ENCODE assay signal across 1 cellular context in the genomic region with DNA sequence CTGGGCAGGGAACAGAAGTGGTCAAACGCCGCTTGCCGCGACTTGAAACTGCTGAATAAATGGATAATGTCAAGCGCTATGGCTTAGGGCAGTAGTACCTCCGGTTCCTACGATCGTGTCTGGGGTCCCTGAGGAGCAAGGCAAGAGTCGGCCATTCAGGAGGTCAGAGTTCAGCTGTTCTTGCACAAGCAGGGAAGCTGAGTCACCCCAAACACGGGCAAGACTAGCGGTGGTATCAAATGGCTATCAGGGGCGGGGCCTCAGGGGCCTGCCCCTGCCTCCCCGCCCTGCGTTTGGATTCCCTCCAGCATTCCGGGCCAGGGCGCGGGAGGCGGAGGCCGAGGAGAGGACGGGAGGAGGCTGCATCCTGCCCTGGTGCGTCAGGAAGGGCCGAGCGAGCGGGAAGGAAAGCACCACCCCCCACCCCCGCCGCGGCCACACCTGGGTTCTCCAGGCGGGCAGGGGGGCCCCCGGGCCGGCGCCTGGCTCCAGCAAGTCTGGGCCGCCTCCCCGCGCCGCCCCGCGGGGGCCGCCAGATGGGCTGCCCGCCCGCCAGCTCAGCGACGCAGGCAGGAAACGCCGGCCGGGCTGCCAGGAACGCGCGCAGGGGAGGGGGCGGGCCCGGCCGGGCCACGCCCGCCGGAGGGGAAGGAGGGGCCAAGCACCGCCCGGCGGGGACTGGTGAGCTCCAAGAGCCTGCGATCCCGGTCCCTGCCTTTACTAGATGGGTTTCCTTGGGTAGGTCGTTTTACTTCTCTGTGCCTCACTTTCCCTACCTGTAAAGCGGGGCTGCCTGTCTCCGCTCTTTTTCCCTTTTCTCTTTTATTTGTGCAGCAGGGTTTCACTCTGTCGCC.
TF ChIP-seq lines count a peak whose summit lies in the region.

No MANE protein-coding gene starts in this region.

TF ChIP-seq in HepG2, 621 proteins besides CTCF, POLR2A, EP300 and RAD21 (continued from another document and continues in another):
- TF ChIP-seq, protein P1, sequence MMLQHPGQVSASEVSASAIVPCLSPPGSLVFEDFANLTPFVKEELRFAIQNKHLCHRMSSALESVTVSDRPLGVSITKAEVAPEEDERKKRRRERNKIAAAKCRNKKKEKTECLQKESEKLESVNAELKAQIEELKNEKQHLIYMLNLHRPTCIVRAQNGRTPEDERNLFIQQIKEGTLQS (CRISPR knock-in tag; IDR thresholded peaks at IDR 0.05): peak; percentile 99
- TF ChIP-seq, protein P2, sequence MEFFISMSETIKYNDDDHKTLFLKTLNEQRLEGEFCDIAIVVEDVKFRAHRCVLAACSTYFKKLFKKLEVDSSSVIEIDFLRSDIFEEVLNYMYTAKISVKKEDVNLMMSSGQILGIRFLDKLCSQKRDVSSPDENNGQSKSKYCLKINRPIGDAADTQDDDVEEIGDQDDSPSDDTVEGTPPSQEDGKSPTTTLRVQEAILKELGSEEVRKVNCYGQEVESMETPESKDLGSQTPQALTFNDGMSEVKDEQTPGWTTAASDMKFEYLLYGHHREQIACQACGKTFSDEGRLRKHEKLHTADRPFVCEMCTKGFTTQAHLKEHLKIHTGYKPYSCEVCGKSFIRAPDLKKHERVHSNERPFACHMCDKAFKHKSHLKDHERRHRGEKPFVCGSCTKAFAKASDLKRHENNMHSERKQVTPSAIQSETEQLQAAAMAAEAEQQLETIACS (CRISPR knock-in tag; IDR thresholded peaks at IDR 0.05): peak; percentile 53; the same call in 1 of the 2 replicates
- TF ChIP-seq ZNF331 (CRISPR knock-in tag; IDR thresholded peaks at IDR 0.05): peak; percentile 87; the same call in 1 of the 2 replicates
- TF ChIP-seq REL (CRISPR knock-in tag; conservative IDR thresholded peaks at IDR 0.05): peak; percentile 96; the same call in 1 of the 2 replicates
- TF ChIP-seq ZFP1 (CRISPR knock-in tag; IDR thresholded peaks at IDR 0.05): peak; percentile 87
- TF ChIP-seq ZNF652 (CRISPR knock-in tag; IDR thresholded peaks at IDR 0.05; ENCODE audit: borderline replicate concordance, low read depth): peak; percentile 57; the same call in 1 of the 2 replicates
- no peak for TF ChIP-seq RFX1 (IDR thresholded peaks at IDR 0.05)
- no peak; the same call in 1 of the 2 replicates for TF ChIP-seq ERF (CRISPR knock-in tag; IDR thresholded peaks at IDR 0.05)
- TF ChIP-seq, protein P3, sequence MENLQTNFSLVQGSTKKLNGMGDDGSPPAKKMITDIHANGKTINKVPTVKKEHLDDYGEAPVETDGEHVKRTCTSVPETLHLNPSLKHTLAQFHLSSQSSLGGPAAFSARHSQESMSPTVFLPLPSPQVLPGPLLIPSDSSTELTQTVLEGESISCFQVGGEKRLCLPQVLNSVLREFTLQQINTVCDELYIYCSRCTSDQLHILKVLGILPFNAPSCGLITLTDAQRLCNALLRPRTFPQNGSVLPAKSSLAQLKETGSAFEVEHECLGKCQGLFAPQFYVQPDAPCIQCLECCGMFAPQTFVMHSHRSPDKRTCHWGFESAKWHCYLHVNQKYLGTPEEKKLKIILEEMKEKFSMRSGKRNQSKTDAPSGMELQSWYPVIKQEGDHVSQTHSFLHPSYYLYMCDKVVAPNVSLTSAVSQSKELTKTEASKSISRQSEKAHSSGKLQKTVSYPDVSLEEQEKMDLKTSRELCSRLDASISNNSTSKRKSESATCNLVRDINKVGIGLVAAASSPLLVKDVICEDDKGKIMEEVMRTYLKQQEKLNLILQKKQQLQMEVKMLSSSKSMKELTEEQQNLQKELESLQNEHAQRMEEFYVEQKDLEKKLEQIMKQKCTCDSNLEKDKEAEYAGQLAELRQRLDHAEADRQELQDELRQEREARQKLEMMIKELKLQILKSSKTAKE (CRISPR knock-in tag; IDR thresholded peaks at IDR 0.05; ENCODE audit: borderline replicate concordance): peak; percentile 99
- TF ChIP-seq JUNB (CRISPR knock-in tag; IDR thresholded peaks at IDR 0.05; ENCODE audit: borderline replicate concordance): peak; percentile 98
- TF ChIP-seq TMF1 (CRISPR knock-in tag; IDR thresholded peaks at IDR 0.05; ENCODE audit: low read depth): no peak; the same call in none of the 2 replicates
- peak; percentile 80 for TF ChIP-seq ELF1 (CRISPR knock-in tag; IDR thresholded peaks at IDR 0.05)
- TF ChIP-seq ZNF207 (IDR thresholded peaks at IDR 0.05; ENCODE audit: borderline replicate concordance): no peak
- TF ChIP-seq, protein P4, sequence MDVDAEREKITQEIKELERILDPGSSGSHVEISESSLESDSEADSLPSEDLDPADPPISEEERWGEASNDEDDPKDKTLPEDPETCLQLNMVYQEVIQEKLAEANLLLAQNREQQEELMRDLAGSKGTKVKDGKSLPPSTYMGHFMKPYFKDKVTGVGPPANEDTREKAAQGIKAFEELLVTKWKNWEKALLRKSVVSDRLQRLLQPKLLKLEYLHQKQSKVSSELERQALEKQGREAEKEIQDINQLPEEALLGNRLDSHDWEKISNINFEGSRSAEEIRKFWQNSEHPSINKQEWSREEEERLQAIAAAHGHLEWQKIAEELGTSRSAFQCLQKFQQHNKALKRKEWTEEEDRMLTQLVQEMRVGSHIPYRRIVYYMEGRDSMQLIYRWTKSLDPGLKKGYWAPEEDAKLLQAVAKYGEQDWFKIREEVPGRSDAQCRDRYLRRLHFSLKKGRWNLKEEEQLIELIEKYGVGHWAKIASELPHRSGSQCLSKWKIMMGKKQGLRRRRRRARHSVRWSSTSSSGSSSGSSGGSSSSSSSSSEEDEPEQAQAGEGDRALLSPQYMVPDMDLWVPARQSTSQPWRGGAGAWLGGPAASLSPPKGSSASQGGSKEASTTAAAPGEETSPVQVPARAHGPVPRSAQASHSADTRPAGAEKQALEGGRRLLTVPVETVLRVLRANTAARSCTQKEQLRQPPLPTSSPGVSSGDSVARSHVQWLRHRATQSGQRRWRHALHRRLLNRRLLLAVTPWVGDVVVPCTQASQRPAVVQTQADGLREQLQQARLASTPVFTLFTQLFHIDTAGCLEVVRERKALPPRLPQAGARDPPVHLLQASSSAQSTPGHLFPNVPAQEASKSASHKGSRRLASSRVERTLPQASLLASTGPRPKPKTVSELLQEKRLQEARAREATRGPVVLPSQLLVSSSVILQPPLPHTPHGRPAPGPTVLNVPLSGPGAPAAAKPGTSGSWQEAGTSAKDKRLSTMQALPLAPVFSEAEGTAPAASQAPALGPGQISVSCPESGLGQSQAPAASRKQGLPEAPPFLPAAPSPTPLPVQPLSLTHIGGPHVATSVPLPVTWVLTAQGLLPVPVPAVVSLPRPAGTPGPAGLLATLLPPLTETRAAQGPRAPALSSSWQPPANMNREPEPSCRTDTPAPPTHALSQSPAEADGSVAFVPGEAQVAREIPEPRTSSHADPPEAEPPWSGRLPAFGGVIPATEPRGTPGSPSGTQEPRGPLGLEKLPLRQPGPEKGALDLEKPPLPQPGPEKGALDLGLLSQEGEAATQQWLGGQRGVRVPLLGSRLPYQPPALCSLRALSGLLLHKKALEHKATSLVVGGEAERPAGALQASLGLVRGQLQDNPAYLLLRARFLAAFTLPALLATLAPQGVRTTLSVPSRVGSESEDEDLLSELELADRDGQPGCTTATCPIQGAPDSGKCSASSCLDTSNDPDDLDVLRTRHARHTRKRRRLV (CRISPR knock-in tag; IDR thresholded peaks at IDR 0.05): peak; percentile 82; the same call in 1 of the 2 replicates
- no peak; the same call in 1 of the 2 replicates for TF ChIP-seq ZNF83 (CRISPR knock-in tag; IDR thresholded peaks at IDR 0.05; ENCODE audit: borderline replicate concordance)
- peak; percentile 65; the same call in 1 of the 2 replicates for TF ChIP-seq ZBTB3 (CRISPR knock-in tag; IDR thresholded peaks at IDR 0.05; ENCODE audit: borderline replicate concordance, low read depth)
- TF ChIP-seq, protein P5, sequence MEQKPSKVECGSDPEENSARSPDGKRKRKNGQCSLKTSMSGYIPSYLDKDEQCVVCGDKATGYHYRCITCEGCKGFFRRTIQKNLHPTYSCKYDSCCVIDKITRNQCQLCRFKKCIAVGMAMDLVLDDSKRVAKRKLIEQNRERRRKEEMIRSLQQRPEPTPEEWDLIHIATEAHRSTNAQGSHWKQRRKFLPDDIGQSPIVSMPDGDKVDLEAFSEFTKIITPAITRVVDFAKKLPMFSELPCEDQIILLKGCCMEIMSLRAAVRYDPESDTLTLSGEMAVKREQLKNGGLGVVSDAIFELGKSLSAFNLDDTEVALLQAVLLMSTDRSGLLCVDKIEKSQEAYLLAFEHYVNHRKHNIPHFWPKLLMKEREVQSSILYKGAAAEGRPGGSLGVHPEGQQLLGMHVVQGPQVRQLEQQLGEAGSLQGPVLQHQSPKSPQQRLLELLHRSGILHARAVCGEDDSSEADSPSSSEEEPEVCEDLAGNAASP (CRISPR knock-in tag; IDR thresholded peaks at IDR 0.05; ENCODE audit: borderline replicate concordance): peak; percentile 91
- no peak for TF ChIP-seq SMARCE1 (IDR thresholded peaks at IDR 0.05; ENCODE audit: borderline replicate concordance)
- peak; percentile 92 for TF ChIP-seq SAP130 (CRISPR knock-in tag; IDR thresholded peaks at IDR 0.05; ENCODE audit: low read depth)
- peak; percentile 97 for TF ChIP-seq ZNF761 (CRISPR knock-in tag; conservative IDR thresholded peaks at IDR 0.05)
- peak; percentile 80 for TF ChIP-seq SOX5 (CRISPR knock-in tag; IDR thresholded peaks at IDR 0.05; ENCODE audit: borderline replicate concordance)
- TF ChIP-seq ZNF124 (CRISPR knock-in tag; IDR thresholded peaks at IDR 0.05): no peak; the same call in none of the 2 replicates
- TF ChIP-seq HIVEP1 (CRISPR knock-in tag; IDR thresholded peaks at IDR 0.05): peak; percentile 98
- TF ChIP-seq, protein P6, sequence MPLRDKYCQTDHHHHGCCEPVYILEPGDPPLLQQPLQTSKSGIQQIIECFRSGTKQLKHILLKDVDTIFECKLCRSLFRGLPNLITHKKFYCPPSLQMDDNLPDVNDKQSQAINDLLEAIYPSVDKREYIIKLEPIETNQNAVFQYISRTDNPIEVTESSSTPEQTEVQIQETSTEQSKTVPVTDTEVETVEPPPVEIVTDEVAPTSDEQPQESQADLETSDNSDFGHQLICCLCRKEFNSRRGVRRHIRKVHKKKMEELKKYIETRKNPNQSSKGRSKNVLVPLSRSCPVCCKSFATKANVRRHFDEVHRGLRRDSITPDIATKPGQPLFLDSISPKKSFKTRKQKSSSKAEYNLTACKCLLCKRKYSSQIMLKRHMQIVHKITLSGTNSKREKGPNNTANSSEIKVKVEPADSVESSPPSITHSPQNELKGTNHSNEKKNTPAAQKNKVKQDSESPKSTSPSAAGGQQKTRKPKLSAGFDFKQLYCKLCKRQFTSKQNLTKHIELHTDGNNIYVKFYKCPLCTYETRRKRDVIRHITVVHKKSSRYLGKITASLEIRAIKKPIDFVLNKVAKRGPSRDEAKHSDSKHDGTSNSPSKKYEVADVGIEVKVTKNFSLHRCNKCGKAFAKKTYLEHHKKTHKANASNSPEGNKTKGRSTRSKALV (CRISPR knock-in tag; IDR thresholded peaks at IDR 0.05): no peak; the same call in 1 of the 2 replicates
- peak; percentile 99 for TF ChIP-seq TGIF2 (CRISPR knock-in tag; IDR thresholded peaks at IDR 0.05)
- peak; percentile 40 for TF ChIP-seq GABPA (IDR thresholded peaks at IDR 0.05; ENCODE audit: low read depth, low read length)
- peak; percentile 75 for TF ChIP-seq GABPA (CRISPR knock-in tag; IDR thresholded peaks at IDR 0.05; ENCODE audit: low read depth)
- TF ChIP-seq SOX6 (IDR thresholded peaks at IDR 0.05): no peak
- peak; percentile 91 for TF ChIP-seq SOX6 (CRISPR knock-in tag; IDR thresholded peaks at IDR 0.05)
- peak; percentile 83 for TF ChIP-seq PHF8 (CRISPR knock-in tag; IDR thresholded peaks at IDR 0.05)
- TF ChIP-seq RBM22 (optimal IDR thresholded peaks at IDR 0.05; ENCODE audit: low read length): peak; percentile 97
- TF ChIP-seq NFE2L2 (IDR thresholded peaks at IDR 0.05; ENCODE audit: low read length): peak; percentile 91
- peak; percentile 93 for TF ChIP-seq HOXA9 (CRISPR knock-in tag; IDR thresholded peaks at IDR 0.05; ENCODE audit: borderline replicate concordance)
- TF ChIP-seq ARHGAP35 (CRISPR knock-in tag; IDR thresholded peaks at IDR 0.05; ENCODE audit: borderline replicate concordance): peak; percentile 94
- TF ChIP-seq, protein P7, sequence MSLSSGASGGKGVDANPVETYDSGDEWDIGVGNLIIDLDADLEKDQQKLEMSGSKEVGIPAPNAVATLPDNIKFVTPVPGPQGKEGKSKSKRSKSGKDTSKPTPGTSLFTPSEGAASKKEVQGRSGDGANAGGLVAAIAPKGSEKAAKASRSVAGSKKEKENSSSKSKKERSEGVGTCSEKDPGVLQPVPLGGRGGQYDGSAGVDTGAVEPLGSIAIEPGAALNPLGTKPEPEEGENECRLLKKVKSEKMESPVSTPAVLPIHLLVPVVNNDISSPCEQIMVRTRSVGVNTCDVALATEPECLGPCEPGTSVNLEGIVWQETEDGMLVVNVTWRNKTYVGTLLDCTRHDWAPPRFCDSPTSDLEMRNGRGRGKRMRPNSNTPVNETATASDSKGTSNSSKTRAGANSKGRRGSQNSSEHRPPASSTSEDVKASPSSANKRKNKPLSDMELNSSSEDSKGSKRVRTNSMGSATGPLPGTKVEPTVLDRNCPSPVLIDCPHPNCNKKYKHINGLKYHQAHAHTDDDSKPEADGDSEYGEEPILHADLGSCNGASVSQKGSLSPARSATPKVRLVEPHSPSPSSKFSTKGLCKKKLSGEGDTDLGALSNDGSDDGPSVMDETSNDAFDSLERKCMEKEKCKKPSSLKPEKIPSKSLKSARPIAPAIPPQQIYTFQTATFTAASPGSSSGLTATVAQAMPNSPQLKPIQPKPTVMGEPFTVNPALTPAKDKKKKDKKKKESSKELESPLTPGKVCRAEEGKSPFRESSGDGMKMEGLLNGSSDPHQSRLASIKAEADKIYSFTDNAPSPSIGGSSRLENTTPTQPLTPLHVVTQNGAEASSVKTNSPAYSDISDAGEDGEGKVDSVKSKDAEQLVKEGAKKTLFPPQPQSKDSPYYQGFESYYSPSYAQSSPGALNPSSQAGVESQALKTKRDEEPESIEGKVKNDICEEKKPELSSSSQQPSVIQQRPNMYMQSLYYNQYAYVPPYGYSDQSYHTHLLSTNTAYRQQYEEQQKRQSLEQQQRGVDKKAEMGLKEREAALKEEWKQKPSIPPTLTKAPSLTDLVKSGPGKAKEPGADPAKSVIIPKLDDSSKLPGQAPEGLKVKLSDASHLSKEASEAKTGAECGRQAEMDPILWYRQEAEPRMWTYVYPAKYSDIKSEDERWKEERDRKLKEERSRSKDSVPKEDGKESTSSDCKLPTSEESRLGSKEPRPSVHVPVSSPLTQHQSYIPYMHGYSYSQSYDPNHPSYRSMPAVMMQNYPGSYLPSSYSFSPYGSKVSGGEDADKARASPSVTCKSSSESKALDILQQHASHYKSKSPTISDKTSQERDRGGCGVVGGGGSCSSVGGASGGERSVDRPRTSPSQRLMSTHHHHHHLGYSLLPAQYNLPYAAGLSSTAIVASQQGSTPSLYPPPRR (CRISPR knock-in tag; IDR thresholded peaks at IDR 0.05; ENCODE audit: borderline replicate concordance): peak; percentile 89
- TF ChIP-seq, protein P8, sequence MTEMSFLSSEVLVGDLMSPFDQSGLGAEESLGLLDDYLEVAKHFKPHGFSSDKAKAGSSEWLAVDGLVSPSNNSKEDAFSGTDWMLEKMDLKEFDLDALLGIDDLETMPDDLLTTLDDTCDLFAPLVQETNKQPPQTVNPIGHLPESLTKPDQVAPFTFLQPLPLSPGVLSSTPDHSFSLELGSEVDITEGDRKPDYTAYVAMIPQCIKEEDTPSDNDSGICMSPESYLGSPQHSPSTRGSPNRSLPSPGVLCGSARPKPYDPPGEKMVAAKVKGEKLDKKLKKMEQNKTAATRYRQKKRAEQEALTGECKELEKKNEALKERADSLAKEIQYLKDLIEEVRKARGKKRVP (CRISPR knock-in tag; IDR thresholded peaks at IDR 0.05): peak in 1 of 2 experiments; percentile 91; a peak in 2 of 4 replicates
- peak; percentile 90 for TF ChIP-seq POLR2G (IDR thresholded peaks at IDR 0.05; ENCODE audit: low read depth, low read length)
- TF ChIP-seq HMG20A (CRISPR knock-in tag; IDR thresholded peaks at IDR 0.05; ENCODE audit: borderline replicate concordance): peak; percentile 87
- TF ChIP-seq ZNF430 (CRISPR knock-in tag; IDR thresholded peaks at IDR 0.05): peak; percentile 83
- TF ChIP-seq GATAD1 (CRISPR knock-in tag; IDR thresholded peaks at IDR 0.05): peak; percentile 77
- TF ChIP-seq SRY (CRISPR knock-in tag; IDR thresholded peaks at IDR 0.05): no peak; the same call in 1 of the 2 replicates
